1 cellular context compared by ENCODE assay signal in genomic region chr1:36397378-36398230, GRCh38.
TF ChIP-seq lines count a peak whose summit lies in the region.

TSS of gene LSM10 (minus strand) at chr1:36397908. CDS start at chr1:36394129, 3,779 bp downstream.

TF ChIP-seq in GM12878, 131 proteins besides CTCF, POLR2A, EP300 and RAD21 (continued from another document and continues in another):
- TF ChIP-seq, protein P1, sequence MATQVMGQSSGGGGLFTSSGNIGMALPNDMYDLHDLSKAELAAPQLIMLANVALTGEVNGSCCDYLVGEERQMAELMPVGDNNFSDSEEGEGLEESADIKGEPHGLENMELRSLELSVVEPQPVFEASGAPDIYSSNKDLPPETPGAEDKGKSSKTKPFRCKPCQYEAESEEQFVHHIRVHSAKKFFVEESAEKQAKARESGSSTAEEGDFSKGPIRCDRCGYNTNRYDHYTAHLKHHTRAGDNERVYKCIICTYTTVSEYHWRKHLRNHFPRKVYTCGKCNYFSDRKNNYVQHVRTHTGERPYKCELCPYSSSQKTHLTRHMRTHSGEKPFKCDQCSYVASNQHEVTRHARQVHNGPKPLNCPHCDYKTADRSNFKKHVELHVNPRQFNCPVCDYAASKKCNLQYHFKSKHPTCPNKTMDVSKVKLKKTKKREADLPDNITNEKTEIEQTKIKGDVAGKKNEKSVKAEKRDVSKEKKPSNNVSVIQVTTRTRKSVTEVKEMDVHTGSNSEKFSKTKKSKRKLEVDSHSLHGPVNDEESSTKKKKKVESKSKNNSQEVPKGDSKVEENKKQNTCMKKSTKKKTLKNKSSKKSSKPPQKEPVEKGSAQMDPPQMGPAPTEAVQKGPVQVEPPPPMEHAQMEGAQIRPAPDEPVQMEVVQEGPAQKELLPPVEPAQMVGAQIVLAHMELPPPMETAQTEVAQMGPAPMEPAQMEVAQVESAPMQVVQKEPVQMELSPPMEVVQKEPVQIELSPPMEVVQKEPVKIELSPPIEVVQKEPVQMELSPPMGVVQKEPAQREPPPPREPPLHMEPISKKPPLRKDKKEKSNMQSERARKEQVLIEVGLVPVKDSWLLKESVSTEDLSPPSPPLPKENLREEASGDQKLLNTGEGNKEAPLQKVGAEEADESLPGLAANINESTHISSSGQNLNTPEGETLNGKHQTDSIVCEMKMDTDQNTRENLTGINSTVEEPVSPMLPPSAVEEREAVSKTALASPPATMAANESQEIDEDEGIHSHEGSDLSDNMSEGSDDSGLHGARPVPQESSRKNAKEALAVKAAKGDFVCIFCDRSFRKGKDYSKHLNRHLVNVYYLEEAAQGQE (IDR thresholded peaks at IDR 0.05; ENCODE audit: low read depth, low read length): no peak
- TF ChIP-seq IRF4 (IDR thresholded peaks at IDR 0.05; ENCODE audit: low read depth, low read length) (0 out of 2 replicates have a peak, but pooled peaks have one; percentile 17), IKZF1 (conservative IDR thresholded peaks at IDR 0.05) (peak; percentile 86), SIX5 (IDR thresholded peaks at IDR 0.05; ENCODE audit: low read depth, low read length, severe bottlenecking) (peak; percentile 83), TARDBP (IDR thresholded peaks at IDR 0.05; ENCODE audit: borderline replicate concordance) (0 out of 2 replicates have a peak, but pooled peaks have one; percentile 75), TBL1XR1 (IDR thresholded peaks at IDR 0.05; ENCODE audit: low read depth, low read length) (no peak), SMC3 (IDR thresholded peaks at IDR 0.05; ENCODE audit: borderline replicate concordance, low read length) (no peak), MTA3 (IDR thresholded peaks at IDR 0.05; ENCODE audit: borderline replicate concordance, low read length) (no peak), ATF7 (IDR thresholded peaks at IDR 0.05; ENCODE audit: low read depth) (peak; percentile 72), SIN3A (IDR thresholded peaks at IDR 0.05; ENCODE audit: low read depth, low read length) (0 out of 2 replicates have a peak, but pooled peaks have one; percentile 24), TAF1 (IDR thresholded peaks at IDR 0.05; ENCODE audit: borderline replicate concordance, low read depth, low read length) (peak; percentile 81; the same call in 1 of the 2 replicates), RUNX3 (IDR thresholded peaks at IDR 0.05; ENCODE audit: low read length) (peak; percentile 24; the same call in 1 of the 2 replicates), CREB1 (IDR thresholded peaks at IDR 0.05; ENCODE audit: low read depth) (peak; percentile 94), ZNF217 (IDR thresholded peaks at IDR 0.05) (no peak), CREM (IDR thresholded peaks at IDR 0.05; ENCODE audit: low read depth) (peak; percentile 92), E4F1 (IDR thresholded peaks at IDR 0.05; ENCODE audit: borderline replicate concordance, partially characterized antibody) (no peak), RB1 (IDR thresholded peaks at IDR 0.05; ENCODE audit: borderline replicate concordance) (peak; percentile 42; the same call in 1 of the 2 replicates), IKZF2 (IDR thresholded peaks at IDR 0.05) (peak in 1 of 2 experiments; percentile 41; a peak in 1 of 4 replicates), ZNF24 (IDR thresholded peaks at IDR 0.05) (peak; percentile 95), ETV6 (conservative IDR thresholded peaks at IDR 0.05 in 1 of 2, IDR thresholded peaks at IDR 0.05 in 1 of 2; ENCODE audit: borderline replicate concordance in 1 of 2, low read depth in 1 of 2) (no peak), NR2C2 (IDR thresholded peaks at IDR 0.05; ENCODE audit: borderline replicate concordance, control insufficient read depth, insufficient read length, low read depth) (no peak), EZH2 (IDR thresholded peaks at IDR 0.05; ENCODE audit: borderline replicate concordance, control insufficient read depth, low read depth, low read length) (no peak), MEF2A (IDR thresholded peaks at IDR 0.05; ENCODE audit: insufficient read depth, low read depth, low read length) (no peak), EGR1 (IDR thresholded peaks at IDR 0.05; ENCODE audit: borderline replicate concordance in 1 of 2, low read depth in 2 of 2, low read length in 2 of 2) (peak in 1 of 2 experiments; percentile 51; a peak in 1 of 3 replicates), SRF (IDR thresholded peaks at IDR 0.05; ENCODE audit: low read depth in 2 of 2, low read length in 2 of 2) (0 out of 4 replicates have a peak, but pooled peaks of 1 of the 2 experiments have one; percentile 11), BACH1 (IDR thresholded peaks at IDR 0.05; ENCODE audit: borderline replicate concordance) (no peak; the same call in 1 of the 2 replicates), HDAC2 (IDR thresholded peaks at IDR 0.05) (no peak), HDGF (IDR thresholded peaks at IDR 0.05) (no peak), LARP7 (IDR thresholded peaks at IDR 0.05) (peak; percentile 75; the same call in 1 of the 2 replicates), FOXM1 (IDR thresholded peaks at IDR 0.05; ENCODE audit: low read depth, low read length) (no peak), SPI1 (IDR thresholded peaks at IDR 0.05; ENCODE audit: borderline replicate concordance, insufficient read depth, low read depth, low read length) (no peak), ZBTB4 (CRISPR knock-in tag; IDR thresholded peaks at IDR 0.05) (no peak), E2F8 (IDR thresholded peaks at IDR 0.05; ENCODE audit: low read depth, partially characterized antibody) (no peak), ZSCAN29 (IDR thresholded peaks at IDR 0.05) (no peak)
- TF ChIP-seq, protein P2, sequence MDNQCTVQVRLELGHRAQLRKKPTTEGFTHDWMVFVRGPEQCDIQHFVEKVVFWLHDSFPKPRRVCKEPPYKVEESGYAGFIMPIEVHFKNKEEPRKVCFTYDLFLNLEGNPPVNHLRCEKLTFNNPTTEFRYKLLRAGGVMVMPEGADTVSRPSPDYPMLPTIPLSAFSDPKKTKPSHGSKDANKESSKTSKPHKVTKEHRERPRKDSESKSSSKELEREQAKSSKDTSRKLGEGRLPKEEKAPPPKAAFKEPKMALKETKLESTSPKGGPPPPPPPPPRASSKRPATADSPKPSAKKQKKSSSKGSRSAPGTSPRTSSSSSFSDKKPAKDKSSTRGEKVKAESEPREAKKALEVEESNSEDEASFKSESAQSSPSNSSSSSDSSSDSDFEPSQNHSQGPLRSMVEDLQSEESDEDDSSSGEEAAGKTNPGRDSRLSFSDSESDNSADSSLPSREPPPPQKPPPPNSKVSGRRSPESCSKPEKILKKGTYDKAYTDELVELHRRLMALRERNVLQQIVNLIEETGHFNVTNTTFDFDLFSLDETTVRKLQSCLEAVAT (IDR thresholded peaks at IDR 0.05): 0 out of 2 replicates have a peak, but pooled peaks have one; percentile 18
- TF ChIP-seq, protein P3, sequence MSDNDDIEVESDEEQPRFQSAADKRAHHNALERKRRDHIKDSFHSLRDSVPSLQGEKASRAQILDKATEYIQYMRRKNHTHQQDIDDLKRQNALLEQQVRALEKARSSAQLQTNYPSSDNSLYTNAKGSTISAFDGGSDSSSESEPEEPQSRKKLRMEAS (IDR thresholded peaks at IDR 0.05; ENCODE audit: low read depth, low read length): no peak
- TF ChIP-seq, protein P4, sequence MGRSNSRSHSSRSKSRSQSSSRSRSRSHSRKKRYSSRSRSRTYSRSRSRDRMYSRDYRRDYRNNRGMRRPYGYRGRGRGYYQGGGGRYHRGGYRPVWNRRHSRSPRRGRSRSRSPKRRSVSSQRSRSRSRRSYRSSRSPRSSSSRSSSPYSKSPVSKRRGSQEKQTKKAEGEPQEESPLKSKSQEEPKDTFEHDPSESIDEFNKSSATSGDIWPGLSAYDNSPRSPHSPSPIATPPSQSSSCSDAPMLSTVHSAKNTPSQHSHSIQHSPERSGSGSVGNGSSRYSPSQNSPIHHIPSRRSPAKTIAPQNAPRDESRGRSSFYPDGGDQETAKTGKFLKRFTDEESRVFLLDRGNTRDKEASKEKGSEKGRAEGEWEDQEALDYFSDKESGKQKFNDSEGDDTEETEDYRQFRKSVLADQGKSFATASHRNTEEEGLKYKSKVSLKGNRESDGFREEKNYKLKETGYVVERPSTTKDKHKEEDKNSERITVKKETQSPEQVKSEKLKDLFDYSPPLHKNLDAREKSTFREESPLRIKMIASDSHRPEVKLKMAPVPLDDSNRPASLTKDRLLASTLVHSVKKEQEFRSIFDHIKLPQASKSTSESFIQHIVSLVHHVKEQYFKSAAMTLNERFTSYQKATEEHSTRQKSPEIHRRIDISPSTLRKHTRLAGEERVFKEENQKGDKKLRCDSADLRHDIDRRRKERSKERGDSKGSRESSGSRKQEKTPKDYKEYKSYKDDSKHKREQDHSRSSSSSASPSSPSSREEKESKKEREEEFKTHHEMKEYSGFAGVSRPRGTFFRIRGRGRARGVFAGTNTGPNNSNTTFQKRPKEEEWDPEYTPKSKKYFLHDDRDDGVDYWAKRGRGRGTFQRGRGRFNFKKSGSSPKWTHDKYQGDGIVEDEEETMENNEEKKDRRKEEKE (IDR thresholded peaks at IDR 0.05): no peak
- TF ChIP-seq, protein P5, sequence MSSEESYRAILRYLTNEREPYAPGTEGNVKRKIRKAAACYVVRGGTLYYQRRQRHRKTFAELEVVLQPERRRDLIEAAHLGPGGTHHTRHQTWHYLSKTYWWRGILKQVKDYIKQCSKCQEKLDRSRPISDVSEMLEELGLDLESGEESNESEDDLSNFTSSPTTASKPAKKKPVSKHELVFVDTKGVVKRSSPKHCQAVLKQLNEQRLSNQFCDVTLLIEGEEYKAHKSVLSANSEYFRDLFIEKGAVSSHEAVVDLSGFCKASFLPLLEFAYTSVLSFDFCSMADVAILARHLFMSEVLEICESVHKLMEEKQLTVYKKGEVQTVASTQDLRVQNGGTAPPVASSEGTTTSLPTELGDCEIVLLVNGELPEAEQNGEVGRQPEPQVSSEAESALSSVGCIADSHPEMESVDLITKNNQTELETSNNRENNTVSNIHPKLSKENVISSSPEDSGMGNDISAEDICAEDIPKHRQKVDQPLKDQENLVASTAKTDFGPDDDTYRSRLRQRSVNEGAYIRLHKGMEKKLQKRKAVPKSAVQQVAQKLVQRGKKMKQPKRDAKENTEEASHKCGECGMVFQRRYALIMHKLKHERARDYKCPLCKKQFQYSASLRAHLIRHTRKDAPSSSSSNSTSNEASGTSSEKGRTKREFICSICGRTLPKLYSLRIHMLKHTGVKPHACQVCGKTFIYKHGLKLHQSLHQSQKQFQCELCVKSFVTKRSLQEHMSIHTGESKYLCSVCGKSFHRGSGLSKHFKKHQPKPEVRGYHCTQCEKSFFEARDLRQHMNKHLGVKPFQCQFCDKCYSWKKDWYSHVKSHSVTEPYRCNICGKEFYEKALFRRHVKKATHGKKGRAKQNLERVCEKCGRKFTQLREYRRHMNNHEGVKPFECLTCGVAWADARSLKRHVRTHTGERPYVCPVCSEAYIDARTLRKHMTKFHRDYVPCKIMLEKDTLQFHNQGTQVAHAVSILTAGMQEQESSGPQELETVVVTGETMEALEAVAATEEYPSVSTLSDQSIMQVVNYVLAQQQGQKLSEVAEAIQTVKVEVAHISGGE (CRISPR knock-in tag; IDR thresholded peaks at IDR 0.05): no peak
